8 cellular contexts compared by ENCODE assay signal in genomic region chr3:111761309-111761795, GRCh38.
DNase-seq lines count a peak whose midpoint lies in the region; ATAC-seq, FAIRE-seq and TF ChIP-seq lines count a peak whose summit lies in the region.

No MANE protein-coding gene starts in this region.

- H3K27me3 ChIP-seq in trophoblast cell (ENCODE audit: insufficient read depth, low read length): no peaks in the 10 kb centered on the region

- no peak for TF ChIP-seq POLR2A in GM12892 (IDR thresholded peaks at IDR 0.05; ENCODE audit: low read depth, low read length)

- H3K4me2 ChIP-seq in trophoblast cell (ENCODE audit: low read length): no peak overlapping the region

- no peak overlapping the region for H3K14ac ChIP-seq in trophoblast cell (ENCODE audit: low read length)

- peaks cover 4 to 15% of the 10 kb centered on the region in 2 experiments for H3K4me1 ChIP-seq in trophoblast cell (ENCODE audit: control insufficient read depth in 1 of 2, insufficient read depth in 2 of 2, low read length in 2 of 2)

- peak overlapping the region; percentile 17 for H3K27ac ChIP-seq in trophoblast cell (ENCODE audit: low read depth, low read length)

- no peak overlapping the region for H3K4ac ChIP-seq in trophoblast cell (ENCODE audit: low read depth, low read length)

- H2AK5ac ChIP-seq in trophoblast cell (ENCODE audit: low read length): no peak overlapping the region

- H2BK120ac ChIP-seq in trophoblast cell (ENCODE audit: insufficient read depth, low read length, poor library complexity): no peak overlapping the region

- H3K36me3 ChIP-seq in trophoblast cell (ENCODE audit: control insufficient read depth in 1 of 2, insufficient read depth in 2 of 2, low read length in 2 of 2): no peaks in the 10 kb centered on the region

- no peak overlapping the region for H3K4me3 ChIP-seq in trophoblast cell (ENCODE audit: low read depth, low read length)

- H3K79me2 ChIP-seq in trophoblast cell (ENCODE audit: control insufficient read depth, insufficient read depth, low read length, poor library complexity): no peaks in the 10 kb centered on the region

- H3K9ac ChIP-seq in trophoblast cell (ENCODE audit: low read length): no peak overlapping the region

- no peak overlapping the region for H4K91ac ChIP-seq in trophoblast cell (ENCODE audit: low read depth, low read length)

- no peak overlapping the region for H3K18ac ChIP-seq in trophoblast cell (ENCODE audit: low read length)

- peak; percentile 77 for DNase-seq in GM03348 (ENCODE audit: low spot score)
- DNase-seq in trophoblast cell: peak; percentile 96 to 97
- no peak for DNase-seq in NCI-H2227 (lab: John Stamatoyannopoulos, UW; ENCODE audit: unreplicated experiment)
- DNase-seq in AML-193 (lab: John Stamatoyannopoulos, UW): no peak
- no peak for DNase-seq in GM12892 (ENCODE audit: insufficient read length)

- H4K12ac ChIP-seq in trophoblast cell (ENCODE audit: low read depth, low read length): no peak overlapping the region

- FAIRE-seq in GM12892 (lab: Jason Lieb, UNC): no peak

- intact Hi-C loops in dendritic cell treated with granulocyte-macrophage colony-stimulating factor and Interleukin-4, amounts not matched to agents 40 ng/mL and 50 ng/mL, for 4 days (cut with micrococcal nuclease): no loop called here

- no peak overlapping the region for H4K8ac ChIP-seq in trophoblast cell (ENCODE audit: low read depth, low read length)

- H3K27me3 Mint-ChIP-seq in dendritic cell treated with granulocyte-macrophage colony-stimulating factor and Interleukin-4, amounts not matched to agents 40 ng/mL and 50 ng/mL, for 4 days: no peaks in the 10 kb centered on the region

- no peaks in the 10 kb centered on the region for H3K9me3 ChIP-seq in trophoblast cell (ENCODE audit: insufficient read depth, low read depth, low read length)

- peak overlapping the region; percentile 80 for H3K27ac Mint-ChIP-seq in dendritic cell treated with granulocyte-macrophage colony-stimulating factor and Interleukin-4, amounts not matched to agents 40 ng/mL and 50 ng/mL, for 4 days

- no peaks in the 10 kb centered on the region for H3K36me3 Mint-ChIP-seq in dendritic cell treated with granulocyte-macrophage colony-stimulating factor and Interleukin-4, amounts not matched to agents 40 ng/mL and 50 ng/mL, for 4 days (ENCODE audit: low read depth)

- no peak overlapping the region for H3K4me3 Mint-ChIP-seq in dendritic cell treated with granulocyte-macrophage colony-stimulating factor and Interleukin-4, amounts not matched to agents 40 ng/mL and 50 ng/mL, for 4 days

- no CpG with 5 or more reads among the region's 4 CpGs for WGBS in trophoblast cell (ENCODE audit: extremely low coverage, insufficient coverage, insufficient read length)

- no peak overlapping the region for H2BK5ac ChIP-seq in trophoblast cell (ENCODE audit: low read depth, low read length, poor library complexity)

- peak; percentile 65 for ATAC-seq in HG03432 (IDR thresholded peaks at IDR 0.05; ENCODE audit: unreplicated experiment)
- no peak for ATAC-seq in GM19023 (IDR thresholded peaks at IDR 0.05; ENCODE audit: unreplicated experiment)

- H3K4me1 Mint-ChIP-seq in dendritic cell treated with granulocyte-macrophage colony-stimulating factor and Interleukin-4, amounts not matched to agents 40 ng/mL and 50 ng/mL, for 4 days (ENCODE audit: low read depth): peaks cover 25% of the 10 kb centered on the region

- H2AFZ ChIP-seq in trophoblast cell (ENCODE audit: insufficient read depth, low read length, poor library complexity): no peak overlapping the region

- no peak overlapping the region for H2BK12ac ChIP-seq in trophoblast cell (ENCODE audit: low read length)

- no peak overlapping the region for H3K23ac ChIP-seq in trophoblast cell (ENCODE audit: low read length)

- peaks cover 6% of the 10 kb centered on the region for H3K9me3 Mint-ChIP-seq in dendritic cell treated with granulocyte-macrophage colony-stimulating factor and Interleukin-4, amounts not matched to agents 40 ng/mL and 50 ng/mL, for 4 days

- H3K79me1 ChIP-seq in trophoblast cell (ENCODE audit: low read length): peaks cover 4% of the 10 kb centered on the region

Comparison
In these comparisons a context has a peak if more than half of its experiments do, and no peak if none do; other contexts are left out.
1. DNase-seq: peak in GM03348 (single experiment) and trophoblast cell (2 of 2); none in NCI-H2227 (single experiment), AML-193 (0 of 2) and GM12892 (single experiment).